In genomic region chr18:77105680-77106079, GRCh38 we compare ENCODE assay signal across 1 cellular context.
TF ChIP-seq lines count a peak whose summit lies in the region.

No MANE protein-coding gene starts in this region.

TF ChIP-seq in IMR-90, 13 proteins besides CTCF, POLR2A, EP300 and RAD21 (continued from another document):
- TF ChIP-seq ELK1 (IDR thresholded peaks at IDR 0.05; ENCODE audit: borderline replicate concordance, low read depth, low read length), result no peak
- no peak for TF ChIP-seq NFE2L2 (IDR thresholded peaks at IDR 0.05; ENCODE audit: low read depth, low read length)
- no peak for TF ChIP-seq BHLHE40 (IDR thresholded peaks at IDR 0.05; ENCODE audit: low read depth, low read length)
- TF ChIP-seq MAFK (IDR thresholded peaks at IDR 0.05; ENCODE audit: low read depth, low read length), result no peak
- no peak for TF ChIP-seq CHD1 (IDR thresholded peaks at IDR 0.05; ENCODE audit: low read depth, low read length)
- no peak for TF ChIP-seq RCOR1 (IDR thresholded peaks at IDR 0.05; ENCODE audit: insufficient replicate concordance, low read length)
- no peak for TF ChIP-seq MAZ (IDR thresholded peaks at IDR 0.05; ENCODE audit: borderline replicate concordance, low read depth, low read length)
TF ChIP-seq in IMR-90: peak in this region for 0.
